22 cellular contexts compared by ENCODE assay signal in the genomic region with DNA sequence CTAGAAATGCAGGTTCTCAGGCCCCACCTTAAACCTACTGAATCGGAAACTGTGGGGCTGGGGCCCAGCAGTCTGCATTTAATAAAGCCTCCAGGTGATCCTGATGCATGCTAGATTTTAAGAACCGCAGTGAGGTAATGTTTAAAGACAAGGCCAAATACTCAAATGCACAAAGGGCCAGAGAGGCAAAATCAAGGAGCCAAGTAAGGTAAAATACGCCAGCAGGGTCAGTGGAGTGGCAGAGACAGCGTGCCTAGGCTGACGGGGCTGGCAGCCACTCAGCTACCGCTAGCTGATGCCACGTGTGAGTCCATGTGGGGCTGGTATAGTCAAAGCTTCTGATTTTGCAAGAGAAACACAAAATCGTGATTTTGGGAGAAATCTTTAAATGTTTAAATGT.
A peak's percentile ranks its signal among the peaks of the same experiment; 100 is the strongest.
DNase-seq lines count a peak whose midpoint lies in the region; ATAC-seq, FAIRE-seq and TF ChIP-seq lines count a peak whose summit lies in the region.
"Had no signal": no experiment of that assay in that cellular context is flagged by ENCODE, and none has a peak within 500 bp of the region (broad histone marks: within the 10 kb centered on the region; RNA-seq: fewer than 3 reads in every experiment).

No MANE protein-coding gene starts in this region.

- peaks cover 4 to 24% (median 18%) of the 10 kb centered on the region in 4 experiments for H3K4me1 ChIP-seq in H1 (replicated peaks in 1 of 4; ENCODE audit: control insufficient read depth in 3 of 4, insufficient read depth in 4 of 4, low read length in 3 of 4)
- H3K4me1 ChIP-seq: SJSA1 had no signal

- no peak overlapping the region for H3K4ac ChIP-seq in H1 (replicated peaks; ENCODE audit: insufficient read length, low read depth, low read length)

- H2BK15ac ChIP-seq in H1 (ENCODE audit: low read length) = peak overlapping the region; percentile 63; the same call in 1 of the 2 replicates

- no peaks in the 10 kb centered on the region for H3K23me2 ChIP-seq in H1 (ENCODE audit: low read depth, low read length)

- no peak overlapping the region for H3K4me2 ChIP-seq in H1 (ENCODE audit: insufficient read depth in 1 of 2, low read depth in 2 of 2, low read length in 2 of 2)
- H3K4me2 ChIP-seq: PC-9 had no signal

- no peak overlapping the region for H2AK5ac ChIP-seq in H1 (ENCODE audit: low read depth, low read length)

- no peaks in the 10 kb centered on the region for H3K36me3 ChIP-seq in H1 (ENCODE audit: control insufficient read depth in 2 of 4, insufficient read depth in 4 of 4, low read length in 3 of 4)
- H3K36me3 ChIP-seq: SJSA1 had no signal

- TF ChIP-seq EP300 in H1 (IDR thresholded peaks at IDR 0.05; ENCODE audit: borderline replicate concordance in 1 of 2, low read depth in 2 of 2, low read length in 2 of 2) = no peak

- H3K79me1 ChIP-seq in H1 (ENCODE audit: low read depth, low read length) = no peaks in the 10 kb centered on the region

- no peak overlapping the region for H3K9ac ChIP-seq in H1 (replicated peaks in 1 of 4; ENCODE audit: extremely low read depth in 1 of 4, low read depth in 3 of 4, low read length in 3 of 4)

- no peak for TF ChIP-seq CTCF in H1 (IDR thresholded peaks at IDR 0.05; ENCODE audit: control extremely low read depth in 1 of 3, insufficient read depth in 1 of 3, low read depth in 1 of 3, low read length in 3 of 3)

- H3K79me2 ChIP-seq in H1 (ENCODE audit: control insufficient read depth in 1 of 2, insufficient read depth in 2 of 2, low read length in 2 of 2) = no peaks in the 10 kb centered on the region

- CTCF ChIA-PET in H1 (lab: Charles Lee; ENCODE audit: partially characterized antibody) = interaction anchor here (0.8 to 7.3 kb wide), 3 partner anchors 11 to 180 kb away, joined by 3 to 39 read pairs (median 3); no protein-coding TSS in a partner anchor

- H3K23ac ChIP-seq in H1 (ENCODE audit: insufficient read length) = no peak overlapping the region

- no peak for TF ChIP-seq RAD21 in H1 (IDR thresholded peaks at IDR 0.05 in 1 of 2, conservative IDR thresholded peaks at IDR 0.05 in 1 of 2; ENCODE audit: low read depth in 2 of 2, low read length in 2 of 2)

- H3K27ac ChIP-seq in angular gyrus (ENCODE audit: low read depth, low read length) (peak overlapping the region; percentile 71), H1 (ENCODE audit: low read depth, low read length) (no peak overlapping the region), substantia nigra (ENCODE audit: low read depth, low read length, poor library complexity, severe bottlenecking) (peak overlapping the region; percentile 84)
- H3K27ac ChIP-seq: PC-9, SJSA1 had no signal

- intact Hi-C loops in left ventricle myocardium superior (cut with micrococcal nuclease) = no loop called here

- FAIRE-seq in H1 (lab: Jason Lieb, UNC) = no peak
- FAIRE-seq: HepG2 had no signal

- ATAC-seq in GM19463 (IDR thresholded peaks at IDR 0.05; ENCODE audit: unreplicated experiment) = no peak
- no peak for ATAC-seq in left ventricle myocardium superior
- ATAC-seq: HepG2 had no signal

- no peak overlapping the region for H2BK5ac ChIP-seq in H1 (ENCODE audit: low read depth, low read length)

- H2BK12ac ChIP-seq in H1 (ENCODE audit: low read depth, low read length) = no peak overlapping the region

- H2AFZ ChIP-seq in H1 (ENCODE audit: low read length) = no peak overlapping the region
- H2AFZ ChIP-seq: PC-9 had no signal

- WGBS in H1 (ENCODE audit: extremely low coverage in 1 of 2, insufficient coverage in 1 of 2, insufficient read length in 1 of 2, insufficient replicate concordance in 2 of 2, low coverage in 1 of 2, low lambda C conversion rate in 2 of 2, missing lambda C conversion rate in 1 of 2), 2 experiments = 92% methylated on average over 8 of the region's 8 CpGs; no CpG with 5 or more reads in 1 of the 2 experiments

- no peak overlapping the region for H4K91ac ChIP-seq in H1 (replicated peaks; ENCODE audit: insufficient read length, low read length)

- no peak overlapping the region for H3K56ac ChIP-seq in H1 (replicated peaks; ENCODE audit: insufficient read length, low read depth, low read length)

- no peak overlapping the region for H4K5ac ChIP-seq in H1 (ENCODE audit: insufficient read length, low read depth, low read length)

- no peak overlapping the region for H2BK20ac ChIP-seq in H1 (ENCODE audit: low read length)

- H2BK120ac ChIP-seq in H1 (replicated peaks; ENCODE audit: low read depth, low read length) = no peak overlapping the region

- no peak for TF ChIP-seq POLR2A in H1 (IDR thresholded peaks at IDR 0.05; ENCODE audit: control extremely low read depth in 1 of 2, low read depth in 2 of 2, low read length in 2 of 2)

- no peaks in the 10 kb centered on the region; a peak in 1 of 4 replicates for H3K9me3 ChIP-seq in H1 (ENCODE audit: insufficient read depth in 2 of 2, low read depth in 1 of 2, low read length in 1 of 2)
- H3K9me3 ChIP-seq: SJSA1 had no signal

- no peaks in the 10 kb centered on the region for H3K27me3 ChIP-seq in H1 (replicated peaks in 1 of 4; ENCODE audit: control insufficient read depth in 3 of 4, extremely low read depth in 1 of 4, insufficient read depth in 3 of 4, low read length in 3 of 4)
- H3K27me3 ChIP-seq: SJSA1 had no signal

- POLR2A ChIA-PET in H1 (lab: Charles Lee; ENCODE audit: partially characterized antibody) = interaction anchor here (2.7 kb wide), 1 partner anchor 11 kb away, joined by 11 read pairs; no protein-coding TSS in a partner anchor

- no peak overlapping the region for H3K18ac ChIP-seq in H1 (ENCODE audit: extremely low read depth, low read length)

- H3K14ac ChIP-seq in H1 (ENCODE audit: insufficient read length) = no peak overlapping the region

- no peaks in the 10 kb centered on the region for H4K20me1 ChIP-seq in H1 (replicated peaks in 1 of 2; ENCODE audit: control insufficient read depth in 1 of 2, insufficient read depth in 2 of 2, low read length in 2 of 2)

- H3K4me3 ChIP-seq in H1 (ENCODE audit: extremely low read depth in 1 of 4, insufficient read depth in 2 of 4, low read depth in 3 of 4, low read length in 4 of 4) = no peak overlapping the region
- H3K4me3 ChIP-seq: PC-9, SJSA1 had no signal

- DNase-seq in H1 (ENCODE audit: low read depth in 1 of 2, low spot score in 2 of 2) = no peak
- DNase-seq in mesenteric fat pad (ENCODE audit: low spot score) = peak; percentile 59
- DNase-seq in substantia nigra (lab: John Stamatoyannopoulos, UW) = peak in 13 of 49 donors; percentile 13 to 56 (median 31)
- DNase-seq in NCI-H774 (lab: John Stamatoyannopoulos, UW) = no peak
- DNase-seq in left ventricle myocardium superior = no peak
- DNase-seq: 8988T, ACHN, DMS153, DND-41, H7, Karpas-422, NCI-H1092, NCI-H1417 treated with DMSO at 0.1 percent for 48 hours, NCI-H187, NCI-H2107, NCI-H524 treated with DMSO at 0.1 percent for 48 hours, PC-9, Right ventricle myocardium superior had no signal

- no peak overlapping the region for H4K8ac ChIP-seq in H1 (ENCODE audit: extremely low read depth, insufficient read depth, low read length)

TF ChIP-seq in H1, 55 proteins besides CTCF, POLR2A, EP300 and RAD21 (continues in another document):
- TF ChIP-seq CHD2 (IDR thresholded peaks at IDR 0.05; ENCODE audit: low read length) (no peak), SUZ12 (IDR thresholded peaks at IDR 0.05; ENCODE audit: low read length) (no peak), SAP30 (IDR thresholded peaks at IDR 0.05; ENCODE audit: insufficient read depth, insufficient replicate concordance, low read length) (no peak), CREB1 (IDR thresholded peaks at IDR 0.05) (no peak), ZNF274 (IDR thresholded peaks at IDR 0.05; ENCODE audit: borderline replicate concordance, extremely low read depth, low read length) (no peak)
